8 cellular contexts compared by ENCODE assay signal in the genomic region with DNA sequence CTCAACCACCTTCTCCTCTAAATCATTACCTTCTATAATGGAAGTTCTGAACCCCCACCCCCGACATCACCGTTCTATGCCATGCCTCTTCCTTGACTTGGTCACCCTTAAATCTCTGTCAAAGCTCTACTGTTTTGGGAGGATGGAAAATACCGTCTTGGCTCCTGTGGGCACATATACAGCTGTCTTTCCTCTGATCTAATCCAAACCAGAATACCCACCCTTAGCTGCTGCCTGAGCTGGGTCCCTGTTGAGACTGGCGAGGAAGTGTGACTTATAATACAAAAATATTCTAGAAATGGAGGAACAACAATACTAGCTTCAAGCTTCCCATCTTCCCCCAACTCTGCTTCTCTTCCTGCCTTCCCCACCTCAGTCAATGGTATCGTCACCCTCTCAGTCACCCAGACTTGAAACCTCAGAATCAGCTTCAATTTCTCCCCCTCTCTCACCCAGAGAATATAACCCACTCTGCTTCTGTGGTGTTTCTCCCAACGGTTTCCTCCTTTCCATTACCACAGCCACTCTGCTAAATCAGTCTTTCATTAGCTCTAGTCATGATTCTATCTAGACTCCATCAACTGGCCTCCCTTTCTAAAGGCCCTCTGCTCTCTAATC. TPM values are rescaled to one million over a fixed set of nuclear protein-coding genes. Genes with fewer than 3 reads are reported as not detected.
DNase-seq lines count a peak whose midpoint lies in the region; ATAC-seq and TF ChIP-seq lines count a peak whose summit lies in the region.

No MANE protein-coding gene starts in this region.

- H3K9me3 Mint-ChIP-seq in activated CD8-positive, alpha-beta T cell treated with anti-CD3 and anti-CD28 coated beads, Interleukin-2, amount 10 ng/mL, durations not matched to agents 7 days and 5 days (ENCODE audit: insufficient read depth), result no peaks in the 10 kb centered on the region
- H3K9me3 Mint-ChIP-seq in stimulated activated naive CD8-positive, alpha-beta T cell treated with anti-CD3 and anti-CD28 coated beads, Interleukin-15, Interleukin-2, amounts not matched to agents 100 ng/mL and 50 ng/mL, for 24 hours, result no peaks in the 10 kb centered on the region

- peaks cover 37% of the 10 kb centered on the region for H3K4me1 Mint-ChIP-seq in activated CD8-positive, alpha-beta T cell treated with anti-CD3 and anti-CD28 coated beads, Interleukin-2, amount 10 ng/mL, durations not matched to agents 7 days and 5 days (ENCODE audit: low read depth)
- H3K4me1 Mint-ChIP-seq in stimulated activated naive CD8-positive, alpha-beta T cell treated with anti-CD3 and anti-CD28 coated beads, Interleukin-15, Interleukin-2, amounts not matched to agents 100 ng/mL and 50 ng/mL, for 24 hours (ENCODE audit: low read depth), result peaks cover 44% of the 10 kb centered on the region

- peak; percentile 26 to 44 for DNase-seq in activated CD4-positive, alpha-beta T cell treated with anti-CD3 and anti-CD28 coated beads for 4 hours
- no peak for DNase-seq in activated CD4-positive, alpha-beta T cell treated with anti-CD3 and anti-CD28 coated beads for 1 hour
- DNase-seq in activated CD8-positive, alpha-beta T cell treated with anti-CD3 and anti-CD28 coated beads, Interleukin-2, amount 10 ng/mL, durations not matched to agents 7 days and 5 days, result peak; percentile 31
- DNase-seq in lower leg skin (ENCODE audit: low spot score in 2 of 2) (no peak), heart right ventricle (no peak), BE2C (no peak)

- TF ChIP-seq CTCF in lower leg skin (IDR thresholded peaks at IDR 0.05) (no peak), heart right ventricle (IDR thresholded peaks at IDR 0.05) (no peak), BE2C (IDR thresholded peaks at IDR 0.05; ENCODE audit: low read depth, low read length) (no peak)

- POLR2A ChIA-PET in activated CD8-positive, alpha-beta T cell treated with anti-CD3 and anti-CD28 coated beads, Interleukin-2, amount 10 ng/mL, durations not matched to agents 7 days and 5 days (lab: Charles Lee), result interaction anchor here (0.7 to 4.8 kb wide), 17 partner anchors 10 to 255 kb away, joined by 3 to 89 read pairs (median 5); partner anchors contain the start of genes FOXO4, NONO, SNX12 and TAF1

- H3K36me3 ChIP-seq in heart right ventricle, result no peaks in the 10 kb centered on the region
- no peaks in the 10 kb centered on the region for H3K36me3 ChIP-seq in BE2C

- ATAC-seq in HG03039 (IDR thresholded peaks at IDR 0.05; ENCODE audit: unreplicated experiment), result peak; percentile 19
- ATAC-seq in activated CD8-positive, alpha-beta T cell treated with anti-CD3 and anti-CD28 coated beads, Interleukin-2, amount 10 ng/mL, durations not matched to agents 7 days and 5 days, result peak; percentile 31
- ATAC-seq in heart right ventricle, result no peak

- peaks cover 0 to 14% (median 0%) of the 10 kb centered on the region in 9 donors for H3K4me1 ChIP-seq in heart right ventricle
- peaks cover 8% of the 10 kb centered on the region for H3K4me1 ChIP-seq in BE2C

- TF ChIP-seq POLR2A in lower leg skin (IDR thresholded peaks at IDR 0.05), result no peak

- H3K27ac ChIP-seq in heart right ventricle, result peak overlapping the region in 1 of 10 donors; percentile 86

- no peaks in the 10 kb centered on the region for H3K27me3 Mint-ChIP-seq in activated CD8-positive, alpha-beta T cell treated with anti-CD3 and anti-CD28 coated beads, Interleukin-2, amount 10 ng/mL, durations not matched to agents 7 days and 5 days (ENCODE audit: low read depth)
- H3K27me3 Mint-ChIP-seq in stimulated activated naive CD8-positive, alpha-beta T cell treated with anti-CD3 and anti-CD28 coated beads, Interleukin-15, Interleukin-2, amounts not matched to agents 100 ng/mL and 50 ng/mL, for 24 hours, result no peaks in the 10 kb centered on the region

- intact Hi-C loops in lower leg skin (cut with DNase I; ENCODE audit: low total_unique reads) (no loop called here), heart right ventricle (cut with DNase I) (no loop called here)

- 42 to 60% methylated on average over 6 of the region's 6 CpGs for WGBS in lower leg skin, 2 donors
- 77 to 82% methylated on average over 6 of the region's 6 CpGs for WGBS in heart right ventricle, 2 donors

- CTCF ChIA-PET in activated CD8-positive, alpha-beta T cell treated with anti-CD3 and anti-CD28 coated beads, Interleukin-2, amount 10 ng/mL, durations not matched to agents 7 days and 5 days (lab: Charles Lee), result interaction anchor here (0.7 to 2.8 kb wide), 6 partner anchors 9 to 142 kb away, joined by 3 to 28 read pairs (median 6); no protein-coding TSS in a partner anchor

- H3K36me3 Mint-ChIP-seq in activated CD8-positive, alpha-beta T cell treated with anti-CD3 and anti-CD28 coated beads, Interleukin-2, amount 10 ng/mL, durations not matched to agents 7 days and 5 days (ENCODE audit: low read depth), result peaks cover 45% of the 10 kb centered on the region
- peaks cover 45% of the 10 kb centered on the region for H3K36me3 Mint-ChIP-seq in stimulated activated naive CD8-positive, alpha-beta T cell treated with anti-CD3 and anti-CD28 coated beads, Interleukin-15, Interleukin-2, amounts not matched to agents 100 ng/mL and 50 ng/mL, for 24 hours (ENCODE audit: low read depth)

- H3K4me3 ChIP-seq in lower leg skin (ENCODE audit: low read depth, poor library complexity, severe bottlenecking), result no peak overlapping the region
- H3K4me3 ChIP-seq in heart right ventricle, result peak overlapping the region in 1 of 10 donors; percentile 53
- no peak overlapping the region for H3K4me3 ChIP-seq in BE2C (ENCODE audit: low read depth, low read length)

- no peaks in the 10 kb centered on the region for H3K9me3 ChIP-seq in heart right ventricle
- no peaks in the 10 kb centered on the region for H3K9me3 ChIP-seq in BE2C

- H3K27me3 ChIP-seq in heart right ventricle (peaks cover 0 to 8% (median 0%) of the 10 kb centered on the region in 7 donors), BE2C (no peaks in the 10 kb centered on the region)

- H3K4me3 Mint-ChIP-seq in activated CD8-positive, alpha-beta T cell treated with anti-CD3 and anti-CD28 coated beads, Interleukin-2, amount 10 ng/mL, durations not matched to agents 7 days and 5 days, result peak overlapping the region; percentile 94
- H3K4me3 Mint-ChIP-seq in stimulated activated naive CD8-positive, alpha-beta T cell treated with anti-CD3 and anti-CD28 coated beads, Interleukin-15, Interleukin-2, amounts not matched to agents 100 ng/mL and 50 ng/mL, for 24 hours, result peak overlapping the region; percentile 99

- H3K27ac Mint-ChIP-seq in activated CD8-positive, alpha-beta T cell treated with anti-CD3 and anti-CD28 coated beads, Interleukin-2, amount 10 ng/mL, durations not matched to agents 7 days and 5 days, result peak overlapping the region; percentile 98
- H3K27ac Mint-ChIP-seq in stimulated activated naive CD8-positive, alpha-beta T cell treated with anti-CD3 and anti-CD28 coated beads, Interleukin-15, Interleukin-2, amounts not matched to agents 100 ng/mL and 50 ng/mL, for 24 hours, result peak overlapping the region; percentile 97

RNA-seq across cellular contexts. Expression of gene IL2RG, which starts 0.6 kb away (rescaled TPM):
- total RNA-seq in activated CD8-positive, alpha-beta T cell treated with anti-CD3 and anti-CD28 coated beads, Interleukin-2, amount 10 ng/mL, durations not matched to agents 7 days and 5 days, result 100 to 1,000 TPM; 348 to 351 TPM
- total RNA-seq in lower leg skin (10 to 100 TPM in 2 of 4 donors, 1 to 10 TPM in 2; 7.0 to 19.8 (median 10.6) TPM), heart right ventricle (10 to 100 TPM in 1 of 10 donors, 1 to 10 TPM in 6, under 1 TPM in 3; 0.57 to 15.3 (median 2.0) TPM)
- 1 to 10 TPM; 1.3 to 1.7 TPM for polyA plus RNA-seq in heart right ventricle
- 1.7 TPM for polyA plus RNA-seq in BE2C (2012; ENCODE audit: insufficient read depth, insufficient read length, low read depth)

RNA-seq across cellular contexts. Expression of gene CXorf65, which starts 5.4 kb away (rescaled TPM):
- total RNA-seq in activated CD8-positive, alpha-beta T cell treated with anti-CD3 and anti-CD28 coated beads, Interleukin-2, amount 10 ng/mL, durations not matched to agents 7 days and 5 days, result 10 to 100 TPM; 12.7 to 17.6 TPM
- total RNA-seq in lower leg skin (1 to 10 TPM in 1 of 4 donors, not detected in 3; 1.9 TPM), heart right ventricle (not detected)
- not detected for polyA plus RNA-seq in heart right ventricle
- 1.1 TPM for polyA plus RNA-seq in BE2C (2012; ENCODE audit: insufficient read depth, insufficient read length, low read depth)

RNA-seq across cellular contexts. Expression of gene MED12, which starts 6.4 kb away (rescaled TPM):
- 10 to 100 TPM; 49.0 to 50.2 TPM for total RNA-seq in activated CD8-positive, alpha-beta T cell treated with anti-CD3 and anti-CD28 coated beads, Interleukin-2, amount 10 ng/mL, durations not matched to agents 7 days and 5 days
- 10 to 100 TPM; 27.3 to 42.9 (median 31.7) TPM for total RNA-seq in lower leg skin
- 10 to 100 TPM; 22.4 to 35.1 (median 28.9) TPM for total RNA-seq in heart right ventricle
- polyA plus RNA-seq in heart right ventricle, result 10 to 100 TPM in 1 of 2 donors, 1 to 10 TPM in 1; 6.1 to 10.8 TPM
- 81.2 TPM for polyA plus RNA-seq in BE2C (2012; ENCODE audit: insufficient read depth, insufficient read length, low read depth)

RNA-seq across cellular contexts. Expression of gene FOXO4, which starts 16.3 kb away (rescaled TPM):
- total RNA-seq in activated CD8-positive, alpha-beta T cell treated with anti-CD3 and anti-CD28 coated beads, Interleukin-2, amount 10 ng/mL, durations not matched to agents 7 days and 5 days, result 10 to 100 TPM; 12.7 to 14.2 TPM
- total RNA-seq in lower leg skin (10 to 100 TPM; 17.7 to 29.9 (median 23.3) TPM), heart right ventricle (10 to 100 TPM; 29.5 to 67.8 (median 37.5) TPM)
- polyA plus RNA-seq in heart right ventricle, result 10 to 100 TPM; 12.2 to 21.5 TPM
- polyA plus RNA-seq in BE2C (2012; ENCODE audit: insufficient read depth, insufficient read length, low read depth), result 13.3 TPM

RNA-seq across cellular contexts. Expression of gene NLGN3, which starts 32.7 kb away (rescaled TPM):
- total RNA-seq in activated CD8-positive, alpha-beta T cell treated with anti-CD3 and anti-CD28 coated beads, Interleukin-2, amount 10 ng/mL, durations not matched to agents 7 days and 5 days, result under 1 TPM; 0.74 to 0.83 TPM
- total RNA-seq in lower leg skin (under 1 TPM; 0.21 to 0.52 (median 0.43) TPM), heart right ventricle (under 1 TPM; 0.23 to 0.94 (median 0.55) TPM)
- polyA plus RNA-seq in heart right ventricle, result under 1 TPM; 0.16 to 0.51 TPM
- polyA plus RNA-seq in BE2C (2012; ENCODE audit: insufficient read depth, insufficient read length, low read depth), result 3.2 TPM

Comparison
In these comparisons a context has a peak if more than half of its experiments do, and no peak if none do; other contexts are left out.
1. DNase-seq: peak in activated CD4-positive, alpha-beta T cell treated with anti-CD3 and anti-CD28 coated beads for 4 hours (2 of 2) and activated CD8-positive, alpha-beta T cell treated with anti-CD3 and anti-CD28 coated beads, Interleukin-2, amount 10 ng/mL, durations not matched to agents 7 days and 5 days (single experiment); none in activated CD4-positive, alpha-beta T cell treated with anti-CD3 and anti-CD28 coated beads for 1 hour (single experiment), lower leg skin (0 of 2), heart right ventricle (0 of 2) and BE2C (single experiment).
2. ATAC-seq: peak in HG03039 (single experiment) and activated CD8-positive, alpha-beta T cell treated with anti-CD3 and anti-CD28 coated beads, Interleukin-2, amount 10 ng/mL, durations not matched to agents 7 days and 5 days (single experiment); none in heart right ventricle (0 of 8).
3. RNA of gene IL2RG, which starts 0.6 kb away (total RNA-seq): 348 to 351 TPM in activated CD8-positive, alpha-beta T cell treated with anti-CD3 and anti-CD28 coated beads, Interleukin-2, amount 10 ng/mL, durations not matched to agents 7 days and 5 days; 7.0 to 19.8 TPM in lower leg skin and 0.57 to 15.3 TPM in heart right ventricle; every median in the first group is over 10 times any median in the second.
4. RNA of gene CXorf65, which starts 5.4 kb away (total RNA-seq): 12.7 to 17.6 TPM in activated CD8-positive, alpha-beta T cell treated with anti-CD3 and anti-CD28 coated beads, Interleukin-2, amount 10 ng/mL, durations not matched to agents 7 days and 5 days; 1.9 TPM in lower leg skin and not detected in heart right ventricle; every median in the first group is over 4 times any median in the second.